Comparison of ENCODE assay signal across 10 cellular contexts in genomic region chr5:76601470-76601869, GRCh38. TPM values are rescaled to one million over a fixed set of nuclear protein-coding genes. Genes with fewer than 3 reads are reported as not detected.
DNase-seq lines count a peak whose midpoint lies in the region; ATAC-seq and TF ChIP-seq lines count a peak whose summit lies in the region.
"Had no signal": no experiment of that assay in that cellular context is flagged by ENCODE, and none has a peak within 500 bp of the region (broad histone marks: within the 10 kb centered on the region; RNA-seq: fewer than 3 reads in every experiment).

No MANE protein-coding gene starts in this region.

- peak; percentile 64 for ATAC-seq in activated CD8-positive, alpha-beta T cell treated with anti-CD3 and anti-CD28 coated beads, Interleukin-2, amount 10 ng/mL, durations not matched to agents 7 days and 5 days
- peak in 3 of 4 donors; percentile 62 to 78 (median 63) for ATAC-seq in heart left ventricle
- no peak for ATAC-seq in HG02840 (IDR thresholded peaks at IDR 0.05; ENCODE audit: low FRiP score, unreplicated experiment)
- no peak for ATAC-seq in HG02938 (IDR thresholded peaks at IDR 0.05; ENCODE audit: unreplicated experiment)

- H3K4me1 Mint-ChIP-seq in activated CD8-positive, alpha-beta T cell treated with anti-CD3 and anti-CD28 coated beads, Interleukin-2, amount 10 ng/mL, durations not matched to agents 7 days and 5 days (ENCODE audit: low read depth) = no peaks in the 10 kb centered on the region

- TF ChIP-seq CTCF in AG10803 (conservative IDR thresholded peaks at IDR 0.05; ENCODE audit: low read length) (peak; percentile 93), GM06990 (IDR thresholded peaks at IDR 0.05; ENCODE audit: insufficient read depth, low read length, poor library complexity, severe bottlenecking) (peak; percentile 68), heart left ventricle (IDR thresholded peaks at IDR 0.05) (peak; percentile 54 to 80 (median 70))

- no peaks in the 10 kb centered on the region for H3K4me1 ChIP-seq in heart left ventricle

- no peaks in the 10 kb centered on the region for H3K9me3 Mint-ChIP-seq in activated CD8-positive, alpha-beta T cell treated with anti-CD3 and anti-CD28 coated beads, Interleukin-2, amount 10 ng/mL, durations not matched to agents 7 days and 5 days (ENCODE audit: insufficient read depth)
- H3K9me3 Mint-ChIP-seq: IgD-negative memory B cell; natural killer cell treated with Interleukin-12 subunit alpha and Interleukin-12 subunit beta and Interleukin-15 and Interleukin-18, amount 100 ng/mL, for 72 hours had no signal

- H3K27me3 ChIP-seq in GM06990 (replicated peaks; ENCODE audit: control insufficient read depth, insufficient read depth, low read length) (no peaks in the 10 kb centered on the region), heart left ventricle (no peaks in the 10 kb centered on the region)

- CTCF ChIA-PET in activated CD8-positive, alpha-beta T cell treated with anti-CD3 and anti-CD28 coated beads, Interleukin-2, amount 10 ng/mL, durations not matched to agents 7 days and 5 days (lab: Charles Lee) = interaction anchor here (0.6 to 9.7 kb wide), 21 partner anchors 9 to 484 kb away, joined by 3 to 110 read pairs (median 4); partner anchors contain the start of gene IQGAP2

- H3K4me3 ChIP-seq in AG10803 (ENCODE audit: low read length) (no peak overlapping the region), GM06990 (replicated peaks; ENCODE audit: low read depth, low read length) (no peak overlapping the region), heart left ventricle (no peak overlapping the region)

- H3K9me3 ChIP-seq in heart left ventricle = no peaks in the 10 kb centered on the region

- no peak for TF ChIP-seq POLR2A in heart left ventricle (IDR thresholded peaks at IDR 0.05)

- intact Hi-C loops in heart left ventricle (cut with DNase I) = loop anchor here (1.0 to 10.0 kb wide), 11 partner anchors 36 to 423 kb away; no protein-coding TSS in a partner anchor

- no peak overlapping the region for H3K4me3 Mint-ChIP-seq in activated CD8-positive, alpha-beta T cell treated with anti-CD3 and anti-CD28 coated beads, Interleukin-2, amount 10 ng/mL, durations not matched to agents 7 days and 5 days
- H3K4me3 Mint-ChIP-seq: IgD-negative memory B cell; natural killer cell treated with Interleukin-12 subunit alpha and Interleukin-12 subunit beta and Interleukin-15 and Interleukin-18, amount 100 ng/mL, for 72 hours had no signal

- 16 to 26% (median 17%) methylated on average over 3 of the region's 3 CpGs for WGBS in heart left ventricle, 4 donors

- H3K27ac Mint-ChIP-seq in activated CD8-positive, alpha-beta T cell treated with anti-CD3 and anti-CD28 coated beads, Interleukin-2, amount 10 ng/mL, durations not matched to agents 7 days and 5 days = no peak overlapping the region
- H3K27ac Mint-ChIP-seq: IgD-negative memory B cell had no signal

- peaks cover 55% of the 10 kb centered on the region for H3K36me3 Mint-ChIP-seq in activated CD8-positive, alpha-beta T cell treated with anti-CD3 and anti-CD28 coated beads, Interleukin-2, amount 10 ng/mL, durations not matched to agents 7 days and 5 days (ENCODE audit: low read depth)

- no peak overlapping the region for H3K27ac ChIP-seq in heart left ventricle

- DNase-seq in AG10803 (ENCODE audit: low read depth) (peak; percentile 72), GM06990 (ENCODE audit: extremely low read depth, insufficient read length) (no peak), NCI-H146 treated with DMSO at 0.1 percent for 48 hours (lab: John Stamatoyannopoulos, UW; ENCODE audit: unreplicated experiment) (peak; percentile 2), heart left ventricle (no peak), pulmonary artery endothelial cell (ENCODE audit: low read depth, low spot score) (peak; percentile 37)
- DNase-seq in activated CD8-positive, alpha-beta T cell treated with anti-CD3 and anti-CD28 coated beads, Interleukin-2, amount 10 ng/mL, durations not matched to agents 7 days and 5 days = peak; percentile 50

- no peaks in the 10 kb centered on the region for H3K27me3 Mint-ChIP-seq in activated CD8-positive, alpha-beta T cell treated with anti-CD3 and anti-CD28 coated beads, Interleukin-2, amount 10 ng/mL, durations not matched to agents 7 days and 5 days (ENCODE audit: low read depth)
- H3K27me3 Mint-ChIP-seq: IgD-negative memory B cell; natural killer cell treated with Interleukin-12 subunit alpha and Interleukin-12 subunit beta and Interleukin-15 and Interleukin-18, amount 100 ng/mL, for 72 hours had no signal

- POLR2A ChIA-PET in activated CD8-positive, alpha-beta T cell treated with anti-CD3 and anti-CD28 coated beads, Interleukin-2, amount 10 ng/mL, durations not matched to agents 7 days and 5 days (lab: Charles Lee) = no interaction called here

- H3K36me3 ChIP-seq in GM06990 (ENCODE audit: control insufficient read depth, insufficient read depth, low read length) = no peaks in the 10 kb centered on the region; the same call in 1 of the 2 replicates
- peaks cover 0 to 19% (median 0%) of the 10 kb centered on the region in 9 donors for H3K36me3 ChIP-seq in heart left ventricle

RNA-seq across cellular contexts. Expression of gene F2RL2, which starts 21.7 kb away (rescaled TPM):
- total RNA-seq in activated CD8-positive, alpha-beta T cell treated with anti-CD3 and anti-CD28 coated beads, Interleukin-2, amount 10 ng/mL, durations not matched to agents 7 days and 5 days = not detected
- total RNA-seq in heart left ventricle (1 to 10 TPM in 3 of 9 donors, under 1 TPM in 6; 0.16 to 1.7 (median 0.77) TPM), pulmonary artery endothelial cell (0.66 and 1.8 TPM in 2 replicates)
- under 1 TPM; 0.08 to 0.42 TPM for polyA plus RNA-seq in heart left ventricle
- total RNA-seq: natural killer cell treated with Interleukin-12 subunit alpha and Interleukin-12 subunit beta and Interleukin-15 and Interleukin-18, amount 100 ng/mL, for 72 hours had no signal

Comparison
In these comparisons a context has a peak if more than half of its experiments do, and no peak if none do; other contexts are left out.
1. DNase-seq: peak in AG10803 (single experiment), NCI-H146 treated with DMSO at 0.1 percent for 48 hours (single experiment), activated CD8-positive, alpha-beta T cell treated with anti-CD3 and anti-CD28 coated beads, Interleukin-2, amount 10 ng/mL, durations not matched to agents 7 days and 5 days (single experiment) and pulmonary artery endothelial cell (single experiment); none in GM06990 (single experiment) and heart left ventricle (0 of 5).
2. ATAC-seq: peak in activated CD8-positive, alpha-beta T cell treated with anti-CD3 and anti-CD28 coated beads, Interleukin-2, amount 10 ng/mL, durations not matched to agents 7 days and 5 days (single experiment) and heart left ventricle (3 of 4); none in HG02840 (single experiment) and HG02938 (single experiment).
3. Peak in every context shown above with its lines, with median percentiles within 50 percentile points of each other: CTCF ChIP-seq.